ENCODE assay signal across 15 cellular contexts in genomic region chr12:89962648-89963047, GRCh38.
A peak's percentile ranks its signal among the peaks of the same experiment; 100 is the strongest.
DNase-seq lines count a peak whose midpoint lies in the region; ATAC-seq and TF ChIP-seq lines count a peak whose summit lies in the region.
"Had no signal": no experiment of that assay in that cellular context is flagged by ENCODE, and none has a peak within 500 bp of the region (broad histone marks: within the 10 kb centered on the region; RNA-seq: fewer than 3 reads in every experiment).

No MANE protein-coding gene starts in this region.

- H3K9me3 ChIP-seq in left ventricle myocardium inferior (replicated peaks): no peaks in the 10 kb centered on the region
- no peaks in the 10 kb centered on the region for H3K9me3 ChIP-seq in Peyer's patch

- no peak for DNase-seq in left ventricle myocardium inferior
- no peak for DNase-seq in Right ventricle myocardium inferior (ENCODE audit: missing footprints)
- DNase-seq in Peyer's patch: peak in 1 of 3 donors; percentile 64
- no peak for DNase-seq in fibroblast of villous mesenchyme (ENCODE audit: low read depth)
- no peak for DNase-seq in type B pancreatic cell (ENCODE audit: extremely low spot score, unreplicated experiment)
- no peak for DNase-seq in activated CD4-positive, alpha-beta T cell treated with anti-CD3 and anti-CD28 coated beads for 1 hour
- DNase-seq in cerebellar nuclear complex (lab: John Stamatoyannopoulos, UW): no peak
- no peak for DNase-seq in GM20000 (ENCODE audit: low spot score)
- DNase-seq: activated CD8-positive, alpha-beta memory T cell treated with anti-CD3 and anti-CD28 coated beads, Interleukin-2, amount 50 U/mL, for 4 hours; anterior cingulate cortex; CD4-positive, alpha-beta memory T cell; IMR-90; NCI-H446; retina had no signal

- H3K9me3 Mint-ChIP-seq in type B pancreatic cell: peaks cover 6% of the 10 kb centered on the region

- H3K27me3 ChIP-seq in left ventricle myocardium inferior (ENCODE audit: low read depth) (peaks cover 15% of the 10 kb centered on the region), Peyer's patch (no peaks in the 10 kb centered on the region)

- H3K36me3 ChIP-seq in left ventricle myocardium inferior (no peaks in the 10 kb centered on the region), Peyer's patch (no peaks in the 10 kb centered on the region)

- H3K4me1 ChIP-seq in left ventricle myocardium inferior (no peaks in the 10 kb centered on the region), Peyer's patch (peaks cover 0 to 20% (median 0%) of the 10 kb centered on the region in 4 donors)

- no peak for ATAC-seq in Right ventricle myocardium inferior
- ATAC-seq: left lobe of liver had no signal

- H3K4me3 Mint-ChIP-seq in type B pancreatic cell: no peak overlapping the region
- H3K4me3 Mint-ChIP-seq: CD4-positive, alpha-beta memory T cell had no signal

- no peak overlapping the region for H3K4me3 ChIP-seq in left ventricle myocardium inferior
- H3K4me3 ChIP-seq in Peyer's patch: no peak overlapping the region
- H3K4me3 ChIP-seq in fibroblast of villous mesenchyme (ENCODE audit: low read depth, low read length): no peak overlapping the region

- TF ChIP-seq POLR2A in Peyer's patch (IDR thresholded peaks at IDR 0.05): no peak

- no peaks in the 10 kb centered on the region for H3K36me3 Mint-ChIP-seq in type B pancreatic cell
- H3K36me3 Mint-ChIP-seq: CD4-positive, alpha-beta memory T cell had no signal

- H3K27me3 Mint-ChIP-seq in type B pancreatic cell: no peaks in the 10 kb centered on the region
- H3K27me3 Mint-ChIP-seq: CD4-positive, alpha-beta memory T cell had no signal

- H3K4me1 Mint-ChIP-seq in type B pancreatic cell (ENCODE audit: unreplicated experiment): peaks cover 9% of the 10 kb centered on the region

- intact Hi-C loops in left ventricle myocardium inferior (cut with micrococcal nuclease): no loop called here
- intact Hi-C loops in Right ventricle myocardium inferior (cut with DNase I): no loop called here

- TF ChIP-seq CTCF in left ventricle myocardium inferior (IDR thresholded peaks at IDR 0.05; ENCODE audit: borderline replicate concordance): peak; percentile 25
- peak in 5 of 6 experiments; percentile 16 to 78 (median 68) for TF ChIP-seq CTCF in Peyer's patch (IDR thresholded peaks at IDR 0.05)
- TF ChIP-seq CTCF in fibroblast of villous mesenchyme (IDR thresholded peaks at IDR 0.05; ENCODE audit: insufficient read depth, low read depth, low read length): peak; percentile 20
- peak; percentile 53 for TF ChIP-seq CTCF in type B pancreatic cell (conservative IDR thresholded peaks at IDR 0.05)
- TF ChIP-seq CTCF in GM20000 (IDR thresholded peaks at IDR 0.05; ENCODE audit: extremely low read depth, missing control alignments): no peak

- H3K27ac ChIP-seq in left ventricle myocardium inferior (replicated peaks) (no peak overlapping the region), Peyer's patch (peak overlapping the region in 2 of 4 donors; percentile 6 to 40)

- H3K27ac Mint-ChIP-seq in type B pancreatic cell: peak overlapping the region; percentile 44
